In genomic region chr12:100142851-100143559, GRCh38 we compare ENCODE assay signal across 8 cellular contexts. TPM values are rescaled to one million over a fixed set of nuclear protein-coding genes. Genes with fewer than 3 reads are reported as not detected.
DNase-seq lines count a peak whose midpoint lies in the region; ATAC-seq and TF ChIP-seq lines count a peak whose summit lies in the region.

Gene BLTP3B (minus strand): TSS chr12:100142874. CDS start chr12:100142635, 239 bp downstream.

- no peaks in the 10 kb centered on the region for H3K36me3 Mint-ChIP-seq in naive thymus-derived CD8-positive, alpha-beta T cell
- peaks cover 0 to 5% of the 10 kb centered on the region in 2 donors for H3K36me3 Mint-ChIP-seq in stimulated activated naive B cell treated with anti-CD40 and anti-IgM and Interleukin-4, amounts not matched to agents 10 μg/mL and 1 μg/mL and 100 μg/mL, for 72 hours

- no peaks in the 10 kb centered on the region for H3K9me3 Mint-ChIP-seq in naive thymus-derived CD8-positive, alpha-beta T cell
- peaks cover 0 to 1% of the 10 kb centered on the region in 2 donors for H3K9me3 Mint-ChIP-seq in stimulated activated naive B cell treated with anti-CD40 and anti-IgM and Interleukin-4, amounts not matched to agents 10 μg/mL and 1 μg/mL and 100 μg/mL, for 72 hours

- POLR2A ChIA-PET in naive thymus-derived CD8-positive, alpha-beta T cell (lab: Charles Lee), result interaction anchor here (1.2 kb wide), 1 partner anchor 12 kb away, joined by 3 read pairs; no protein-coding TSS in a partner anchor

- H3K4me1 ChIP-seq in DND-41 (ENCODE audit: insufficient read depth, low read length), result peaks cover 23% of the 10 kb centered on the region
- H3K4me1 ChIP-seq in fibroblast of lung (ENCODE audit: control insufficient read depth, extremely low read depth, insufficient read depth, low read length), result no peaks in the 10 kb centered on the region

- H3K4me3 ChIP-seq in DND-41 (ENCODE audit: low read depth in 1 of 2, low read length in 2 of 2) (peak within 1 kb of the TSS; percentile 70 to 84), fibroblast of lung (replicated peaks in 1 of 4; ENCODE audit: control extremely low read depth in 1 of 4, insufficient read depth in 1 of 4, low read depth in 3 of 4, low read length in 4 of 4) (peak within 1 kb of the TSS; percentile 77 to 98 (median 94))

- H3K4me3 Mint-ChIP-seq in naive thymus-derived CD8-positive, alpha-beta T cell, result peak within 1 kb of the TSS; percentile 90 to 98 (median 96)
- H3K4me3 Mint-ChIP-seq in stimulated activated naive B cell treated with anti-CD40 and anti-IgM and Interleukin-4, amounts not matched to agents 10 μg/mL and 1 μg/mL and 100 μg/mL, for 72 hours, result peak within 1 kb of the TSS; percentile 88 to 98

- H3K4me1 Mint-ChIP-seq in naive thymus-derived CD8-positive, alpha-beta T cell, result peaks cover 15 to 42% (median 33%) of the 10 kb centered on the region in 4 donors
- H3K4me1 Mint-ChIP-seq in stimulated activated naive B cell treated with anti-CD40 and anti-IgM and Interleukin-4, amounts not matched to agents 10 μg/mL and 1 μg/mL and 100 μg/mL, for 72 hours, result peaks cover 25 to 47% of the 10 kb centered on the region in 2 donors

- no peaks in the 10 kb centered on the region; the same call in 1 of the 2 replicates for H4K20me1 ChIP-seq in DND-41 (ENCODE audit: insufficient read depth, low read length)
- no peaks in the 10 kb centered on the region for H4K20me1 ChIP-seq in fibroblast of lung (ENCODE audit: control insufficient read depth, extremely low read depth, insufficient read depth, low read length)

- H3K27ac ChIP-seq in DND-41 (ENCODE audit: low read length) (peak within 1 kb of the TSS; percentile 72), fibroblast of lung (ENCODE audit: insufficient read depth, low read length) (peak within 1 kb of the TSS; percentile 98)

- H3K9me3 ChIP-seq in DND-41 (ENCODE audit: insufficient read depth, low read length, severe bottlenecking) (no peaks in the 10 kb centered on the region), fibroblast of lung (ENCODE audit: control insufficient read depth, insufficient read depth, low read depth, low read length) (no peaks in the 10 kb centered on the region)

- H3K4me2 ChIP-seq in DND-41 (ENCODE audit: insufficient read depth, low read length), result peak within 1 kb of the TSS; percentile 75
- H3K4me2 ChIP-seq in fibroblast of lung (ENCODE audit: extremely low read depth, insufficient read depth, low read length), result peak within 1 kb of the TSS; percentile 76

- DNase-seq in DND-41 (peak; percentile 92), GOT3 (lab: John Stamatoyannopoulos, UW) (peak; percentile 61), LHCN-M2 (ENCODE audit: low read depth) (peak; percentile 73), RPMI8226 (peak; percentile 89), fibroblast of lung (ENCODE audit: low read depth in 2 of 2) (peak; percentile 70)
- peak; percentile 81 to 85 for DNase-seq in activated T-helper 1 cell treated with anti-CD3 and anti-CD28 coated beads, Interleukin-2, amount 50 U/mL, for 16 hours (ENCODE audit: low read depth in 1 of 2, low spot score in 1 of 2)
- DNase-seq in naive thymus-derived CD8-positive, alpha-beta T cell, result peak in 9 of 10 donors; percentile 74 to 97 (median 86)
- DNase-seq in stimulated activated naive B cell treated with anti-CD40 and anti-IgM and Interleukin-4, amounts not matched to agents 10 μg/mL and 1 μg/mL and 100 μg/mL, for 72 hours, result peak; percentile 81

- H3K79me2 ChIP-seq in DND-41 (ENCODE audit: insufficient read depth, low read length) (peaks cover 35% of the 10 kb centered on the region), fibroblast of lung (ENCODE audit: control insufficient read depth, insufficient read depth, low read length) (peaks cover 41% of the 10 kb centered on the region)

- ATAC-seq in DND-41 (ENCODE audit: insufficient read depth, low read depth), result peak; percentile 87
- peak; percentile 92 to 94 for ATAC-seq in naive thymus-derived CD8-positive, alpha-beta T cell
- peak; percentile 89 to 90 for ATAC-seq in stimulated activated naive B cell treated with anti-CD40 and anti-IgM and Interleukin-4, amounts not matched to agents 10 μg/mL and 1 μg/mL and 100 μg/mL, for 72 hours (replicated peaks)

- peak within 1 kb of the TSS; percentile 92 to 98 (median 96) for H3K27ac Mint-ChIP-seq in naive thymus-derived CD8-positive, alpha-beta T cell
- H3K27ac Mint-ChIP-seq in stimulated activated naive B cell treated with anti-CD40 and anti-IgM and Interleukin-4, amounts not matched to agents 10 μg/mL and 1 μg/mL and 100 μg/mL, for 72 hours, result peak within 1 kb of the TSS; percentile 100

- H2AFZ ChIP-seq in DND-41 (ENCODE audit: low read depth, low read length) (peak within 1 kb of the TSS; percentile 97), fibroblast of lung (ENCODE audit: low read length) (peak within 1 kb of the TSS; percentile 95)

- H3K9ac ChIP-seq in DND-41 (ENCODE audit: low read depth, low read length), result peak within 1 kb of the TSS; percentile 88
- H3K9ac ChIP-seq in fibroblast of lung (ENCODE audit: insufficient read depth, low read length), result peak within 1 kb of the TSS; percentile 97

- no peaks in the 10 kb centered on the region for H3K27me3 Mint-ChIP-seq in naive thymus-derived CD8-positive, alpha-beta T cell
- H3K27me3 Mint-ChIP-seq in stimulated activated naive B cell treated with anti-CD40 and anti-IgM and Interleukin-4, amounts not matched to agents 10 μg/mL and 1 μg/mL and 100 μg/mL, for 72 hours, result no peaks in the 10 kb centered on the region

- TF ChIP-seq CTCF in DND-41 (IDR thresholded peaks at IDR 0.05; ENCODE audit: borderline replicate concordance, extremely low read depth, low read length, poor library complexity, severe bottlenecking) (no peak), fibroblast of lung (conservative IDR thresholded peaks at IDR 0.05 in 1 of 2, IDR thresholded peaks at IDR 0.05 in 1 of 2; ENCODE audit: low read depth in 1 of 2, low read length in 2 of 2) (no peak)

- H3K27me3 ChIP-seq in DND-41 (ENCODE audit: insufficient read depth, low read length, poor library complexity) (no peaks in the 10 kb centered on the region), fibroblast of lung (ENCODE audit: control insufficient read depth, insufficient read depth, low read length) (no peaks in the 10 kb centered on the region)

- H3K36me3 ChIP-seq in DND-41 (ENCODE audit: insufficient read depth, low read length) (no peaks in the 10 kb centered on the region; the same call in 1 of the 2 replicates), fibroblast of lung (ENCODE audit: control insufficient read depth, insufficient read depth, low read length) (no peaks in the 10 kb centered on the region)

RNA-seq across cellular contexts. Expression of gene BLTP3B, which starts in this region (rescaled TPM):
- total RNA-seq in LHCN-M2 (2014; rRNA removed) (28.9 and 35.0 TPM in 2 replicates), fibroblast of lung (38.3 and 44.4 TPM in 2 replicates)
- 5.2 TPM for polyA plus RNA-seq in LHCN-M2 (2012)
- 30.0 and 37.2 TPM in 2 replicates for polyA plus RNA-seq in fibroblast of lung
- 13.5 and 14.7 TPM in 2 replicates for polyA plus RNA-seq in fibroblast of lung (2012)
- polyA minus RNA-seq in fibroblast of lung (ENCODE audit: low replicate concordance), result 1.9 and 2.8 TPM in 2 replicates
- 10 to 100 TPM; 18.5 to 22.4 TPM for total RNA-seq in naive thymus-derived CD8-positive, alpha-beta T cell
- polyA plus RNA-seq in naive thymus-derived CD8-positive, alpha-beta T cell, result 10 to 100 TPM in 2 of 3 donors, 1 to 10 TPM in 1; 9.7 to 14.8 (median 12.1) TPM

Comparison
In these comparisons a context has a peak if more than half of its experiments do, and no peak if none do; other contexts are left out.
1. Peak in every context shown above with its lines: DNase-seq, ATAC-seq, H3K4me3 ChIP-seq and H3K27ac ChIP-seq.